In genomic region chr4:101697266-101697665, GRCh38 we compare ENCODE assay signal across 22 cellular contexts.
"Had no signal": no experiment of that assay in that cellular context is flagged by ENCODE, and none has a peak within 500 bp of the region (broad histone marks: within the 10 kb centered on the region; RNA-seq: fewer than 3 reads in every experiment).

No MANE protein-coding gene starts in this region.

- H3K9me3 ChIP-seq: esophagus muscularis mucosa, heart left ventricle, left lung, lower lobe of right lung, testis, uterus had no signal

- H3K4me1 Mint-ChIP-seq: central memory CD8-positive, alpha-beta T cell had no signal

- H3K27ac ChIP-seq: esophagus muscularis mucosa, foreskin keratinocyte, heart left ventricle, left lung, lower lobe of right lung, testis, uterus, VCaP had no signal

- H3K4me3 Mint-ChIP-seq: activated naive CD8-positive, alpha-beta T cell; central memory CD8-positive, alpha-beta T cell; neural crest cell had no signal

- H3K36me3 Mint-ChIP-seq: activated naive CD8-positive, alpha-beta T cell had no signal

- H3K9me3 Mint-ChIP-seq: central memory CD8-positive, alpha-beta T cell had no signal

- ATAC-seq: activated CD4-positive, CD25-positive, alpha-beta regulatory T cell treated with anti-CD3 and anti-CD28 coated beads, Interleukin-2, amount 50 U/mL, for 24 hours; foreskin keratinocyte; heart left ventricle; left lung; lower lobe of right lung; right cardiac atrium had no signal

- H3K4me1 ChIP-seq: esophagus muscularis mucosa, left lung, lower lobe of right lung, testis, uterus had no signal

- H3K27ac Mint-ChIP-seq: activated naive CD8-positive, alpha-beta T cell had no signal

- H3K36me3 ChIP-seq: esophagus muscularis mucosa, heart left ventricle, left lung, lower lobe of right lung, uterus had no signal

- H3K4me3 ChIP-seq: esophagus muscularis mucosa, heart left ventricle, left lung, lower lobe of right lung, testis, uterus had no signal

- H3K27me3 ChIP-seq: esophagus muscularis mucosa, foreskin keratinocyte, heart left ventricle, left lung, testis, uterus had no signal

- DNase-seq: activated CD4-positive, alpha-beta T cell treated with anti-CD3 and anti-CD28 coated beads for 48 hours; activated CD4-positive, alpha-beta T cell treated with anti-CD3 and anti-CD28 coated beads, Interleukin-2, amount 50 U/mL, for 48 hours; activated CD8-positive, alpha-beta memory T cell treated with anti-CD3 and anti-CD28 coated beads for 24 hours; activated effector memory CD4-positive, alpha-beta T cell treated with Interleukin-2 at 50 U/mL for 16 hours; activated naive CD4-positive, alpha-beta T cell treated with Interleukin-2 at 50 U/mL for 16 hours; dermis blood vessel endothelial cell; effector CD4-positive, alpha-beta T cell; foreskin keratinocyte; heart left ventricle; left lung; lower lobe of right lung; right cardiac atrium; stimulated activated naive CD4-positive, alpha-beta T cell treated with Interleukin-2 at 50 U/mL for 16 hours; testis; trophoblast cell; uterus had no signal
